12 cellular contexts compared by ENCODE assay signal in the genomic region with DNA sequence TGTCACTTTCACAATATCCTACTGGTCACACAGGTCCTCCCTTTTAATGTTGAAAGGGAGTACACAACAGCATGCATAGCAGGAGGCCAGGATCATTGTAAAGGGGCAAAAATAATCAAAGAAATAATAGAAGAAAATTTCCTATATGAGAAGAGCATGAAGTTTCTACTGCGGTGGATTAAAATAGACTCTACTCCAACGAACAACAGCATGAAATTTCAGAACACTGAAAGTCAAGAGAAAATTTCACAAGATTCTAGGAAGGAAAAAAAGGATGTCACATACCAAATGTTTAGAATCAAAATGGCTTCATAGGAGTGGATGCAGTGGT.
DNase-seq lines count a peak whose midpoint lies in the region; ATAC-seq and TF ChIP-seq lines count a peak whose summit lies in the region.
"Had no signal": no experiment of that assay in that cellular context is flagged by ENCODE, and none has a peak within 500 bp of the region (broad histone marks: within the 10 kb centered on the region; RNA-seq: fewer than 3 reads in every experiment).

No MANE protein-coding gene starts in this region.

- H3K27ac ChIP-seq in SJSA1 (peak overlapping the region; percentile 29; the same call in 1 of the 2 replicates), thoracic aorta (peak overlapping the region; percentile 49 to 51), endodermal cell (ENCODE audit: low read depth, low read length) (no peak overlapping the region)

- DNase-seq in activated T-cell treated with anti-CD3 and anti-CD28 coated beads, Interleukin-2, amount 50 U/mL, for 72 hours = no peak
- DNase-seq in activated T-cell treated with anti-CD3 and anti-CD28 coated beads for 4 hours (no peak), SJSA1 (ENCODE audit: low read depth in 1 of 2, low spot score in 2 of 2) (no peak), left colon (no peak), thoracic aorta (ENCODE audit: low spot score) (no peak), hypothalamus (lab: John Stamatoyannopoulos, UW) (no peak), endodermal cell (no peak), NCI-H526 treated with DMSO at 0.1 percent for 48 hours (lab: John Stamatoyannopoulos, UW) (no peak)
- DNase-seq: effector CD4-positive, alpha-beta T cell; NCI-H1048 had no signal

- H3K9ac ChIP-seq in endodermal cell (ENCODE audit: extremely low read depth, low read length, poor library complexity, severe bottlenecking) = no peak overlapping the region

- 100% methylated on average over 2 of the region's 2 CpGs; no CpG with 5 or more reads in 1 of the 2 experiments for WGBS in endodermal cell (ENCODE audit: insufficient coverage in 1 of 2, insufficient read length in 1 of 2), 2 experiments

- intact Hi-C loops in left colon (cut with DNase I, micrococcal nuclease) = no loop called here

- H3K4me3 ChIP-seq in SJSA1 = no peak overlapping the region
- H3K4me3 ChIP-seq in thoracic aorta = no peak overlapping the region
- no peak overlapping the region for H3K4me3 ChIP-seq in endodermal cell (ENCODE audit: low read length)

- peaks cover 7 to 9% of the 10 kb centered on the region in 2 donors for H3K36me3 Mint-ChIP-seq in activated T-cell treated with anti-CD3 and anti-CD28 coated beads, Interleukin-2, amount 50 U/mL, for 72 hours (ENCODE audit: insufficient read depth in 2 of 2)
- H3K36me3 Mint-ChIP-seq in endodermal cell (ENCODE audit: low read depth) = no peaks in the 10 kb centered on the region
- H3K36me3 Mint-ChIP-seq: brain had no signal

- H3K4me3 Mint-ChIP-seq in activated T-cell treated with anti-CD3 and anti-CD28 coated beads, Interleukin-2, amount 50 U/mL, for 72 hours = peak overlapping the region in 1 of 2 donors; percentile 48
- no peak overlapping the region for H3K4me3 Mint-ChIP-seq in endodermal cell
- H3K4me3 Mint-ChIP-seq: activated CD8-positive, alpha-beta T cell treated with anti-CD3 and anti-CD28 coated beads, Interleukin-2, amount 10 ng/mL, durations not matched to agents 7 days and 5 days; brain had no signal

- H3K27ac Mint-ChIP-seq in activated T-cell treated with anti-CD3 and anti-CD28 coated beads, Interleukin-2, amount 50 U/mL, for 72 hours = peak overlapping the region; percentile 53
- no peak overlapping the region for H3K27ac Mint-ChIP-seq in endodermal cell
- H3K27ac Mint-ChIP-seq: activated CD8-positive, alpha-beta T cell treated with anti-CD3 and anti-CD28 coated beads, Interleukin-2, amount 10 ng/mL, durations not matched to agents 7 days and 5 days; brain had no signal

- peaks cover 34% of the 10 kb centered on the region for H3K27me3 Mint-ChIP-seq in activated T-cell treated with anti-CD3 and anti-CD28 coated beads, Interleukin-2, amount 50 U/mL, for 72 hours (ENCODE audit: low read depth)
- H3K27me3 Mint-ChIP-seq in endodermal cell (ENCODE audit: insufficient read depth) = peaks cover 10% of the 10 kb centered on the region

- H3K36me3 ChIP-seq in SJSA1 = no peaks in the 10 kb centered on the region
- H3K36me3 ChIP-seq in thoracic aorta = no peaks in the 10 kb centered on the region
- no peaks in the 10 kb centered on the region for H3K36me3 ChIP-seq in endodermal cell (ENCODE audit: control insufficient read depth, insufficient read depth, low read length)

- ATAC-seq in activated T-cell treated with anti-CD3 and anti-CD28 coated beads, Interleukin-2, amount 50 U/mL, for 72 hours (replicated peaks in 1 of 2) = no peak
- ATAC-seq in left colon (peak; percentile 76), thoracic aorta (ENCODE audit: insufficient number of reproducible peaks, low FRiP score, low read depth) (no peak)

- peaks cover 12% of the 10 kb centered on the region for H3K4me1 ChIP-seq in SJSA1 (replicated peaks)
- peaks cover 8 to 20% of the 10 kb centered on the region in 2 donors for H3K4me1 ChIP-seq in thoracic aorta (ENCODE audit: control insufficient read depth in 1 of 2, low read depth in 2 of 2)
- peaks cover 14% of the 10 kb centered on the region for H3K4me1 ChIP-seq in endodermal cell (ENCODE audit: control insufficient read depth, insufficient read depth, low read length)

- TF ChIP-seq CTCF in thoracic aorta (IDR thresholded peaks at IDR 0.05) (no peak), endodermal cell (conservative IDR thresholded peaks at IDR 0.05) (no peak)

- H3K9me3 ChIP-seq in SJSA1 (replicated peaks) (no peaks in the 10 kb centered on the region), thoracic aorta (no peaks in the 10 kb centered on the region), endodermal cell (ENCODE audit: control insufficient read depth, low read length) (peaks cover 8% of the 10 kb centered on the region)

- H3K27me3 ChIP-seq in SJSA1 (replicated peaks) (no peaks in the 10 kb centered on the region), thoracic aorta (replicated peaks; ENCODE audit: insufficient read depth) (no peaks in the 10 kb centered on the region), endodermal cell (ENCODE audit: control insufficient read depth, insufficient read depth, low read length, poor library complexity, severe bottlenecking) (no peaks in the 10 kb centered on the region)

- H3K9me3 Mint-ChIP-seq in activated T-cell treated with anti-CD3 and anti-CD28 coated beads, Interleukin-2, amount 50 U/mL, for 72 hours = peaks cover 0 to 4% of the 10 kb centered on the region in 2 donors
- peaks cover 23% of the 10 kb centered on the region for H3K9me3 Mint-ChIP-seq in endodermal cell

- H3K4me1 Mint-ChIP-seq in activated T-cell treated with anti-CD3 and anti-CD28 coated beads, Interleukin-2, amount 50 U/mL, for 72 hours (ENCODE audit: low read depth) = peaks cover 64% of the 10 kb centered on the region
- H3K4me1 Mint-ChIP-seq in endodermal cell = peaks cover 38% of the 10 kb centered on the region
